ENCODE assay signal across 12 cellular contexts in the genomic region with DNA sequence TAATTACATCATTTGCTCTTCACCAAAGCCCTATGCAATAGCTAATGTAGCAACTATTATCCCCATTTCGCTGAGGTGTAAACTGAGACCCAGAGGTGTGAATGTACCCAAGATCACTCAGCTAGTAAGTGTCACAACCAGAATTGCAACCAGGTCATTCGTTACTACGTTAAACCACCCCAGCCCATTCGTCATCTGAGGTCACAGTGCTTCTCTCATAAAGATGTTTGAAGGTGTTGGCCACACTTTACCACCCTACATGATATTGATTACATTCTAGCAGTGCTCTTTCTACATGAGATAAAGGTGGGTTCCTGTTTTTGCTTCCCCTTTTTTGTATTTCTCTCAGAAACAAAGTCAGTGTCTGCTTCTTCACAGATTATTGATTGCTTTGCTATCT.
"Had no signal": no experiment of that assay in that cellular context is flagged by ENCODE, and none has a peak within 500 bp of the region (broad histone marks: within the 10 kb centered on the region; RNA-seq: fewer than 3 reads in every experiment).

No MANE protein-coding gene starts in this region.

- H3K9me3 ChIP-seq: ascending aorta, pancreas, thyroid gland, vagina had no signal

- H3K27ac Mint-ChIP-seq: activated CD4-positive, alpha-beta T cell treated with anti-CD3 and anti-CD28 coated beads, Interleukin-2, amount 10 ng/mL, durations not matched to agents 24 days and 14 days; activated naive CD8-positive, alpha-beta T cell treated with anti-CD3 and anti-CD28 coated beads, Interleukin-2, amount 50 U/mL, for 24 hours had no signal

- H3K27me3 Mint-ChIP-seq: activated naive CD8-positive, alpha-beta T cell treated with anti-CD3 and anti-CD28 coated beads, Interleukin-2, amount 50 U/mL, for 24 hours had no signal

- H3K27me3 ChIP-seq: ascending aorta, pancreas, thyroid gland, vagina had no signal

- H3K4me1 ChIP-seq: ascending aorta, pancreas, thyroid gland, vagina had no signal

- DNase-seq: activated CD4-positive, alpha-beta T cell treated with anti-CD3 and anti-CD28 coated beads, Interleukin-2, amount 10 ng/mL, durations not matched to agents 24 days and 14 days; activated naive CD4-positive, alpha-beta T cell treated with Interleukin-2 at 50 U/mL for 16 hours; activated naive CD8-positive, alpha-beta T cell treated with anti-CD3 and anti-CD28 coated beads, Interleukin-2, amount 50 U/mL, for 24 hours; dorsolateral prefrontal cortex; glutamatergic neuron; pancreas; stimulated activated CD4-positive, alpha-beta T cell treated with anti-CD3 and anti-CD28 coated beads, Interleukin-4, amount 100 ng/mL, for 1 hour; thyroid gland had no signal

- H3K9me3 Mint-ChIP-seq: activated CD4-positive, alpha-beta T cell treated with anti-CD3 and anti-CD28 coated beads, Interleukin-2, amount 10 ng/mL, durations not matched to agents 24 days and 14 days; activated naive CD8-positive, alpha-beta T cell treated with anti-CD3 and anti-CD28 coated beads, Interleukin-2, amount 50 U/mL, for 24 hours; neural crest cell had no signal

- ATAC-seq: activated naive CD8-positive, alpha-beta T cell treated with anti-CD3 and anti-CD28 coated beads, Interleukin-2, amount 50 U/mL, for 24 hours; esophagus mucosa; pancreas had no signal

- H3K4me3 Mint-ChIP-seq: activated CD4-positive, alpha-beta T cell treated with anti-CD3 and anti-CD28 coated beads, Interleukin-2, amount 10 ng/mL, durations not matched to agents 24 days and 14 days; activated naive CD8-positive, alpha-beta T cell treated with anti-CD3 and anti-CD28 coated beads, Interleukin-2, amount 50 U/mL, for 24 hours; neural crest cell had no signal

- H3K27ac ChIP-seq: ascending aorta, dorsolateral prefrontal cortex, pancreas, thyroid gland, vagina had no signal

- H3K4me3 ChIP-seq: ascending aorta, dorsolateral prefrontal cortex, pancreas, thyroid gland, vagina had no signal

- H3K36me3 ChIP-seq: ascending aorta, pancreas, thyroid gland, vagina had no signal
